ENCODE assay signal across 25 cellular contexts in the genomic region with DNA sequence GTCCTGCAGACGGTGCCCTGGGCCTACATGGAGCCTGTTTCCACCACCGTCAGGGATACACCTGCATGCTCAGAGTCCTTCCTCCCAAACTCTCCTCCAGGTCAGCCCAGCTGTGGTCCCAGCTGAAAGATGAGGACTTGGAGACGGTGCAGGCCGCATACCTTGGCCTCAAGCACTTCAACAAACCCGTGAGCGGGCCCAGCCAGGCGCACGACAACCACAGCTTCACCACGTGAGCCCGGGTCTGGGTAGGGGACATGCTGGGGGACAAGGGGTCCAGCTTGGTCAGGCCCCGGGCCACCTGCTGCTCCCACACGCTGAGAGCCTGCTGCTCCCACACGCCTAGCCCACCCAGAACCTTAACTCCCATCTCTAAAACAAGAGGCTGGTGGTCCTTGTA. TPM values are rescaled to one million over a fixed set of nuclear protein-coding genes. Genes with fewer than 3 reads are reported as not detected.
DNase-seq lines count a peak whose midpoint lies in the region; ATAC-seq and TF ChIP-seq lines count a peak whose summit lies in the region.
"Had no signal": no experiment of that assay in that cellular context is flagged by ENCODE, and none has a peak within 500 bp of the region (broad histone marks: within the 10 kb centered on the region; RNA-seq: fewer than 3 reads in every experiment).

No MANE protein-coding gene starts in this region.

- no peaks in the 10 kb centered on the region for H3K27me3 Mint-ChIP-seq in activated CD4-positive, alpha-beta T cell treated with anti-CD3 and anti-CD28 coated beads, Interleukin-2, amount 10 ng/mL, durations not matched to agents 7 days and 5 days

- POLR2A ChIA-PET in activated CD4-positive, alpha-beta T cell treated with anti-CD3 and anti-CD28 coated beads, Interleukin-2, amount 10 ng/mL, durations not matched to agents 7 days and 5 days (lab: Charles Lee), result no interaction called here

- H3K36me3 Mint-ChIP-seq in activated CD4-positive, alpha-beta T cell treated with anti-CD3 and anti-CD28 coated beads, Interleukin-2, amount 10 ng/mL, durations not matched to agents 7 days and 5 days (ENCODE audit: low read depth), result peaks cover 58% of the 10 kb centered on the region

- peak; percentile 4 for DNase-seq in activated CD4-positive, alpha-beta T cell treated with anti-CD3 and anti-CD28 coated beads for 1 hour
- DNase-seq in activated CD4-positive, alpha-beta T cell treated with anti-CD3 and anti-CD28 coated beads, Interleukin-2, amount 10 ng/mL, durations not matched to agents 7 days and 5 days, result no peak
- DNase-seq in cardiac septum (ENCODE audit: low spot score), result peak; percentile 72
- DNase-seq in heart right ventricle, result no peak
- no peak for DNase-seq in DMS114 treated with DMSO at 0.1 percent for 48 hours (lab: John Stamatoyannopoulos, UW; ENCODE audit: unreplicated experiment)
- DNase-seq in NCI-H128 (lab: John Stamatoyannopoulos, UW; ENCODE audit: unreplicated experiment), result no peak
- DNase-seq in RKO (ENCODE audit: low spot score), result no peak
- DNase-seq: activated CD4-positive, alpha-beta T cell treated with anti-CD3 and anti-CD28 coated beads for 4 hours; activated gamma-delta T cell; anterior cingulate cortex; dermis blood vessel endothelial cell; GDM1; mammary epithelial cell; NCI-H187; NCI-H2171 treated with DMSO at 0.1 percent for 48 hours; NCI-H524; nucleus accumbens; stimulated activated CD4-positive, alpha-beta T cell treated with anti-CD3 and anti-CD28 coated beads, Interleukin-2, amount 100 ng/mL, for 48 hours had no signal

- no peak overlapping the region for H3K27ac Mint-ChIP-seq in activated CD4-positive, alpha-beta T cell treated with anti-CD3 and anti-CD28 coated beads, Interleukin-2, amount 10 ng/mL, durations not matched to agents 7 days and 5 days
- H3K27ac Mint-ChIP-seq: stimulated activated effector memory CD8-positive, alpha-beta T cell treated with anti-CD3 and anti-CD28 coated beads, Interleukin-12 subunit alpha, Interleukin-12 subunit beta, amount 100 ng/mL, for 72 hours had no signal

- intact Hi-C loops in cardiac septum (cut with DNase I) (no loop called here), heart right ventricle (cut with DNase I) (no loop called here)

- no peaks in the 10 kb centered on the region for H3K9me3 Mint-ChIP-seq in activated CD4-positive, alpha-beta T cell treated with anti-CD3 and anti-CD28 coated beads, Interleukin-2, amount 10 ng/mL, durations not matched to agents 7 days and 5 days
- H3K9me3 Mint-ChIP-seq: stimulated activated effector memory CD8-positive, alpha-beta T cell treated with anti-CD3 and anti-CD28 coated beads, Interleukin-12 subunit alpha, Interleukin-12 subunit beta, amount 100 ng/mL, for 72 hours; T-helper 1 cell treated with Interleukin-12 subunit alpha and Interleukin-12 subunit beta and Interleukin-4 antibody, amounts not matched to agents 30 μg/mL and 1 μg/mL, for 36 hours had no signal

- TF ChIP-seq CTCF in heart right ventricle (IDR thresholded peaks at IDR 0.05) (no peak), neutrophil (IDR thresholded peaks at IDR 0.05) (no peak)

- no peak overlapping the region for H3K27ac ChIP-seq in heart right ventricle
- H3K27ac ChIP-seq in neutrophil, result peak overlapping the region; percentile 21
- H3K27ac ChIP-seq: 22Rv1, cardiac muscle cell, HL-60 had no signal

- peaks cover 0 to 4% (median 0%) of the 10 kb centered on the region in 7 donors for H3K27me3 ChIP-seq in heart right ventricle
- H3K27me3 ChIP-seq in neutrophil, result no peaks in the 10 kb centered on the region
- H3K27me3 ChIP-seq: cardiac muscle cell had no signal

- no peak overlapping the region for H3K4me3 ChIP-seq in heart right ventricle
- no peak overlapping the region for H3K4me3 ChIP-seq in neutrophil (ENCODE audit: low read depth in 1 of 2, low read length in 1 of 2)
- H3K4me3 ChIP-seq: cardiac muscle cell had no signal

- H3K4me1 ChIP-seq in heart right ventricle, result peaks cover 0 to 12% (median 0%) of the 10 kb centered on the region in 9 donors
- H3K4me1 ChIP-seq in neutrophil (ENCODE audit: control insufficient read depth in 1 of 2, insufficient read depth in 1 of 2, low read depth in 1 of 2, low read length in 1 of 2), result peaks cover 16 to 19% of the 10 kb centered on the region in 2 experiments

- ATAC-seq in heart right ventricle, result no peak
- ATAC-seq: stimulated activated effector memory CD8-positive, alpha-beta T cell treated with anti-CD3 and anti-CD28 coated beads, Interleukin-12 subunit alpha, Interleukin-12 subunit beta, amount 100 ng/mL, for 72 hours had no signal

- WGBS in heart right ventricle, 2 donors, result 89 to 92% methylated on average over 13 of the region's 13 CpGs

- H3K9me3 ChIP-seq in heart right ventricle (no peaks in the 10 kb centered on the region), neutrophil (no peaks in the 10 kb centered on the region)

- no peak overlapping the region for H3K4me3 Mint-ChIP-seq in activated CD4-positive, alpha-beta T cell treated with anti-CD3 and anti-CD28 coated beads, Interleukin-2, amount 10 ng/mL, durations not matched to agents 7 days and 5 days
- H3K4me3 Mint-ChIP-seq: stimulated activated effector memory CD8-positive, alpha-beta T cell treated with anti-CD3 and anti-CD28 coated beads, Interleukin-12 subunit alpha, Interleukin-12 subunit beta, amount 100 ng/mL, for 72 hours; T-helper 1 cell treated with Interleukin-12 subunit alpha and Interleukin-12 subunit beta and Interleukin-4 antibody, amounts not matched to agents 30 μg/mL and 1 μg/mL, for 36 hours had no signal

- CTCF ChIA-PET in activated CD4-positive, alpha-beta T cell treated with anti-CD3 and anti-CD28 coated beads, Interleukin-2, amount 10 ng/mL, durations not matched to agents 7 days and 5 days (lab: Charles Lee), result interaction anchor here (0.9 to 1.6 kb wide), 3 partner anchors 11 to 76 kb away, joined by 3 to 5 read pairs (median 3); no protein-coding TSS in a partner anchor

- H3K4me1 Mint-ChIP-seq in activated CD4-positive, alpha-beta T cell treated with anti-CD3 and anti-CD28 coated beads, Interleukin-2, amount 10 ng/mL, durations not matched to agents 7 days and 5 days, result peaks cover 41% of the 10 kb centered on the region

- H3K36me3 ChIP-seq in heart right ventricle (peaks cover 0 to 8% (median 0%) of the 10 kb centered on the region in 9 donors), neutrophil (peaks cover 75% of the 10 kb centered on the region)
- H3K36me3 ChIP-seq: cardiac muscle cell had no signal

RNA-seq across cellular contexts. Expression of a gene that starts 16.6 kb away (rescaled TPM):
- total RNA-seq in activated CD4-positive, alpha-beta T cell treated with anti-CD3 and anti-CD28 coated beads, Interleukin-2, amount 10 ng/mL, durations not matched to agents 7 days and 5 days, result 10 to 100 TPM; 40.3 to 42.6 TPM
- 45.1 TPM for total RNA-seq in cardiac septum
- 10 to 100 TPM; 22.3 to 33.7 (median 25.9) TPM for total RNA-seq in heart right ventricle
- polyA plus RNA-seq in heart right ventricle, result 10 to 100 TPM; 41.9 to 47.3 TPM

RNA-seq across cellular contexts. Expression of a gene that starts 20.9 kb away (rescaled TPM):
- total RNA-seq in activated CD4-positive, alpha-beta T cell treated with anti-CD3 and anti-CD28 coated beads, Interleukin-2, amount 10 ng/mL, durations not matched to agents 7 days and 5 days, result 10 to 100 TPM; 81.1 to 85.8 TPM
- total RNA-seq in cardiac septum (1.1 TPM), heart right ventricle (1 to 10 TPM in 3 of 10 donors, under 1 TPM in 6, not detected in 1; 0.40 to 2.1 (median 0.79) TPM)
- under 1 TPM; 0.74 to 0.88 TPM for polyA plus RNA-seq in heart right ventricle
- total RNA-seq: cardiac muscle cell, dermis blood vessel endothelial cell, LHCN-M2 had no signal
- polyA plus RNA-seq: cardiac muscle cell had no signal

RNA-seq across cellular contexts. Expression of a gene that starts 54.7 kb away (rescaled TPM):
- total RNA-seq in activated CD4-positive, alpha-beta T cell treated with anti-CD3 and anti-CD28 coated beads, Interleukin-2, amount 10 ng/mL, durations not matched to agents 7 days and 5 days, result 10 to 100 TPM; 29.5 to 29.9 TPM
- total RNA-seq in cardiac septum (46.4 TPM), heart right ventricle (10 to 100 TPM; 35.5 to 77.1 (median 41.3) TPM)
- 10 to 100 TPM; 39.8 to 50.3 TPM for polyA plus RNA-seq in heart right ventricle

Comparison
In these comparisons a context has a peak if more than half of its experiments do, and no peak if none do; other contexts are left out.
1. DNase-seq: peak in activated CD4-positive, alpha-beta T cell treated with anti-CD3 and anti-CD28 coated beads for 1 hour (single experiment) and cardiac septum (single experiment); none in activated CD4-positive, alpha-beta T cell treated with anti-CD3 and anti-CD28 coated beads, Interleukin-2, amount 10 ng/mL, durations not matched to agents 7 days and 5 days (single experiment), heart right ventricle (0 of 2), DMS114 treated with DMSO at 0.1 percent for 48 hours (single experiment), NCI-H128 (single experiment) and RKO (single experiment).
2. RNA of a gene that starts 20.9 kb away (total RNA-seq): 81.1 to 85.8 TPM in activated CD4-positive, alpha-beta T cell treated with anti-CD3 and anti-CD28 coated beads, Interleukin-2, amount 10 ng/mL, durations not matched to agents 7 days and 5 days; 1.1 TPM in cardiac septum (single experiment) and 0.40 to 2.1 TPM in heart right ventricle; every median in the first group is over 10 times any median in the second.